ENCODE assay signal across 8 cellular contexts in the genomic region with DNA sequence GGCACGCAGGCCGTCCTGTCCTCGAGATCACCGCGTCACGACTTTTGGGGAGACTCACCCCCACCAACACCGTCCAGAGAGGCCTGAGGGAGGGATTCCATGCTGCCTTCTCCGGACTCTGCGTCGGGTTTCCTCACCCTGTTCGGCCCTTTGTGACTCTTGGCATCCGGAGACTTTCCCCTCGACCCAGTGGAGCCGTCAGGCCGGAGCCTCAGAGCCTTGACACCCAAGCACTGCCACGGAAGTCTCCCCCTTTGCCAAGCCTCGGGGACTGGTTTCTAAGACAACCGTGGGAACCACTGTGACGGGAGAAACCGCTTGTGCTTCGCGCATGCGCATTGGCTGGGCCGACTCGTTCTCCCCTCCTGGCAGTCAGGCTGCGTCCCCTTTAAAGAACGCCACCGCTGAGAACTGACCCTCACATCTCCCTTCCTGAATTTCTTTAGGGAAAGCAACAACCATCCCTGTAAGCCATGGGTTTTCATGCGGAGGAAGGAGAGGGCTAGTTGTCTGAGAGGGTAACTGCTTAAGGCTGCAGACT.
DNase-seq lines count a peak whose midpoint lies in the region; ATAC-seq and TF ChIP-seq lines count a peak whose summit lies in the region.
"Not testable (repeated sequence)": the region's sequence is repeated elsewhere in the genome, so short reads cannot be mapped to it uniquely, and the experiment has no call there.

No MANE protein-coding gene starts in this region.

- H3K27ac ChIP-seq in left ventricle myocardium inferior (replicated peaks) = not testable (repeated sequence)

- POLR2A ChIA-PET in WTC11 (lab: Charles Lee) = not testable (repeated sequence)

- H3K9me3 ChIP-seq in left ventricle myocardium inferior (replicated peaks) = not testable (repeated sequence)

- H3K4me1 Mint-ChIP-seq in WTC11; stimulated activated effector memory CD8-positive, alpha-beta T cell treated with anti-CD3 and anti-CD28 coated beads, Interleukin-12 subunit alpha, Interleukin-12 subunit beta, amount 100 ng/mL, for 72 hours: not testable (repeated sequence)

- DNase-seq in WTC11 (ENCODE audit: low spot score) (peak; percentile 35), left ventricle myocardium inferior (peak; percentile 72), omental fat pad (ENCODE audit: low spot score) (peak; percentile 25)
- DNase-seq in activated CD8-positive, alpha-beta memory T cell treated with anti-CD3 and anti-CD28 coated beads, Interleukin-2, amount 50 U/mL, for 4 hours = peak; percentile 73
- DNase-seq in activated naive CD8-positive, alpha-beta T cell treated with anti-CD3 and anti-CD28 coated beads, Interleukin-2, amount 50 U/mL, for 16 hours (ENCODE audit: low read depth, low spot score) = peak; percentile 33
- DNase-seq in stimulated activated CD4-positive, alpha-beta T cell treated with anti-CD3 and anti-CD28 coated beads, Interleukin-2, amount 100 ng/mL, for 48 hours = peak; percentile 41 to 45
- peak; percentile 5 to 79 for DNase-seq in stimulated activated effector memory CD8-positive, alpha-beta T cell treated with anti-CD3 and anti-CD28 coated beads, Interleukin-12 subunit alpha, Interleukin-12 subunit beta, amount 100 ng/mL, for 72 hours (ENCODE audit: low spot score in 2 of 2)

- H3K27me3 ChIP-seq in left ventricle myocardium inferior (ENCODE audit: low read depth) = not testable (repeated sequence)

- not testable (repeated sequence) for H3K27me3 Mint-ChIP-seq in WTC11 (ENCODE audit: low read depth)

- H3K36me3 ChIP-seq in left ventricle myocardium inferior = not testable (repeated sequence)

- TF ChIP-seq CTCF in WTC11 (IDR thresholded peaks at IDR 0.05); left ventricle myocardium inferior (IDR thresholded peaks at IDR 0.05; ENCODE audit: borderline replicate concordance); omental fat pad (IDR thresholded peaks at IDR 0.05): not testable (repeated sequence)

- not testable (repeated sequence) for H3K36me3 Mint-ChIP-seq in WTC11; stimulated activated effector memory CD8-positive, alpha-beta T cell treated with anti-CD3 and anti-CD28 coated beads, Interleukin-12 subunit alpha, Interleukin-12 subunit beta, amount 100 ng/mL, for 72 hours

- not testable (repeated sequence) for H3K9me3 Mint-ChIP-seq in WTC11; stimulated activated effector memory CD8-positive, alpha-beta T cell treated with anti-CD3 and anti-CD28 coated beads, Interleukin-12 subunit alpha, Interleukin-12 subunit beta, amount 100 ng/mL, for 72 hours

- not testable (repeated sequence) for H3K4me3 Mint-ChIP-seq in WTC11; stimulated activated effector memory CD8-positive, alpha-beta T cell treated with anti-CD3 and anti-CD28 coated beads, Interleukin-12 subunit alpha, Interleukin-12 subunit beta, amount 100 ng/mL, for 72 hours

- not testable (repeated sequence) for H3K27ac Mint-ChIP-seq in WTC11; stimulated activated effector memory CD8-positive, alpha-beta T cell treated with anti-CD3 and anti-CD28 coated beads, Interleukin-12 subunit alpha, Interleukin-12 subunit beta, amount 100 ng/mL, for 72 hours

- CTCF ChIA-PET in WTC11 (lab: Charles Lee) = not testable (repeated sequence)

- ATAC-seq in GM18519 (IDR thresholded peaks at IDR 0.05; ENCODE audit: low FRiP score, unreplicated experiment) = peak; percentile 60
- not testable (repeated sequence) for ATAC-seq in WTC11; omental fat pad (ENCODE audit: low FRiP score); stimulated activated effector memory CD8-positive, alpha-beta T cell treated with anti-CD3 and anti-CD28 coated beads, Interleukin-12 subunit alpha, Interleukin-12 subunit beta, amount 100 ng/mL, for 72 hours

- not testable (repeated sequence) for H3K4me1 ChIP-seq in left ventricle myocardium inferior

- H3K4me3 ChIP-seq in left ventricle myocardium inferior = not testable (repeated sequence)

- intact Hi-C loops in left ventricle myocardium inferior (cut with micrococcal nuclease) = not testable (repeated sequence)
